In the genomic region with DNA sequence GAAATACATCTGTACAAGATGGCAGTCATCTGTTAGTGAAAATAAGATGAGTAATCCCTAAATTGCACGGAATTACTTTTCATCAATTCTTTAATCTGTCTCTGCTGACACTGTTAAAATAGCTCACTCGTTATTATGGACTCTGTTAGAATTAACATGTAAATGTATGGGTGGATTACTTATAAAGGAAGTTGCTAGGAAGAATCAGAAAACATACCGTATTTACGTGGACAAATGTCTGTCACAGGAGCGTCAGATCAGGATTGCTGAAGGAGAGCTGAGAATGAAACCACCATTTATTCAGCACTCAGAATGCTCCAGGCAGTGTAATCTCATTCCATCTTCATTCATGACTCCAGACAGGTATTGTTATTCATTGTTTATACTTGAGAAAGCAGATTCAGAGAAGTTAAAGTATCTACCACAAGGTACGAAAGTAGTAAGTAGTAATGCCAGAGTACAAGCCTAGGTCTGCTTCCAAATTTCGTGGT, we compare ENCODE assay signal across 10 cellular contexts. TPM values are rescaled to one million over a fixed set of nuclear protein-coding genes. Genes with fewer than 3 reads are reported as not detected.
DNase-seq lines count a peak whose midpoint lies in the region; ATAC-seq and TF ChIP-seq lines count a peak whose summit lies in the region.
"Had no signal": no experiment of that assay in that cellular context is flagged by ENCODE, and none has a peak within 500 bp of the region (broad histone marks: within the 10 kb centered on the region; RNA-seq: fewer than 3 reads in every experiment).

No MANE protein-coding gene starts in this region.

- H3K9me3 ChIP-seq in gastrocnemius medialis: no peaks in the 10 kb centered on the region

- DNase-seq in H7: peak; percentile 10
- peak; percentile 19 for DNase-seq in SK-MEL-5 (ENCODE audit: low read depth, low spot score)
- peak; percentile 53 to 82 for DNase-seq in foreskin keratinocyte
- DNase-seq in gastrocnemius medialis: no peak
- DNase-seq in NCI-H1694 treated with DMSO at 0.1 percent for 48 hours (lab: John Stamatoyannopoulos, UW): no peak
- no peak for DNase-seq in T1000 (lab: John Stamatoyannopoulos, UW)
- DNase-seq in dedifferentiated amniotic fluid mesenchymal stem cell (ENCODE audit: extremely low spot score): no peak
- DNase-seq: NK-92 treated with Interleukin-12 subunit alpha and Interleukin-12 subunit beta, amount 100 ng/mL, for 24 hours; stimulated activated naive B cell treated with anti-CD40 and anti-IgM and Interleukin-4, amounts not matched to agents 10 μg/mL and 1 μg/mL and 100 μg/mL, for 72 hours had no signal

- no peaks in the 10 kb centered on the region for H3K27me3 ChIP-seq in H7 (ENCODE audit: control insufficient read depth, insufficient read depth, low read length)
- H3K27me3 ChIP-seq in foreskin keratinocyte: no peaks in the 10 kb centered on the region
- H3K27me3 ChIP-seq in gastrocnemius medialis: no peaks in the 10 kb centered on the region

- H3K36me3 ChIP-seq in H7 (replicated peaks; ENCODE audit: control insufficient read depth, insufficient read depth, low read length): no peaks in the 10 kb centered on the region
- no peaks in the 10 kb centered on the region for H3K36me3 ChIP-seq in gastrocnemius medialis

- TF ChIP-seq POLR2A in gastrocnemius medialis (IDR thresholded peaks at IDR 0.05): no peak

- no peak for TF ChIP-seq CTCF in foreskin keratinocyte (conservative IDR thresholded peaks at IDR 0.05)
- TF ChIP-seq CTCF in gastrocnemius medialis (IDR thresholded peaks at IDR 0.05 in 4 of 5, conservative IDR thresholded peaks at IDR 0.05 in 1 of 5): no peak

- ATAC-seq in foreskin keratinocyte (peak; percentile 2), gastrocnemius medialis (peak in 1 of 2 donors; percentile 27), GM21423 (IDR thresholded peaks at IDR 0.05; ENCODE audit: unreplicated experiment) (no peak)
- ATAC-seq: stimulated activated naive B cell treated with anti-CD40 and anti-IgM and Interleukin-4, amounts not matched to agents 10 μg/mL and 1 μg/mL and 100 μg/mL, for 72 hours had no signal

- H3K27ac ChIP-seq in foreskin keratinocyte (peak overlapping the region; percentile 83), gastrocnemius medialis (peak overlapping the region; percentile 85 to 93 (median 88))

- intact Hi-C loops in gastrocnemius medialis (cut with DNase I; ENCODE audit: low total_unique reads): loop anchor here (5.0 kb wide), 1 partner anchor 306 kb away; a partner anchor contains a TSS

- H3K4me1 ChIP-seq in foreskin keratinocyte (no peaks in the 10 kb centered on the region), gastrocnemius medialis (peaks cover 3 to 19% of the 10 kb centered on the region in 2 donors)

- in situ Hi-C loops in SK-MEL-5 (cut with HindIII; ENCODE audit: low pct_unique_long_range_greater_than_20kb, low sequenced_read_pairs) (no loop called here), gastrocnemius medialis (cut with MboI; ENCODE audit: low sequenced_read_pairs in 4 of 4) (loop anchor here (25.0 kb wide), 3 partner anchors 301 to 574 kb away; a partner anchor contains a TSS)

- H3K4me3 ChIP-seq in H7 (ENCODE audit: insufficient read depth, low read depth, low read length): peak overlapping the region; percentile 65; the same call in 1 of the 2 replicates
- peak overlapping the region; percentile 76 to 99 (median 91) for H3K4me3 ChIP-seq in gastrocnemius medialis

RNA-seq across cellular contexts. Expression of a gene that starts 1.3 kb away (rescaled TPM):
- total RNA-seq in H7 (2014; rRNA removed; shearing (Covaris generic)): 2.3 and 4.7 TPM in 2 replicates
- 0.83 and 1.4 TPM in 2 replicates for total RNA-seq in SK-MEL-5 (2014; rRNA removed; shearing (Covaris generic))
- 0.68 and 0.86 TPM in 2 replicates for polyA plus RNA-seq in SK-MEL-5 (2015; cell fraction: cytosol; rRNA removed)
- polyA plus RNA-seq in SK-MEL-5 (2015; cell fraction: nucleus; rRNA removed): 0.95 and 1.4 TPM in 2 replicates
- 1.9 and 2.4 TPM in 2 replicates for total RNA-seq in foreskin keratinocyte
- polyA plus RNA-seq in foreskin keratinocyte: 0.34 and 0.46 TPM in 2 replicates
- total RNA-seq in gastrocnemius medialis: 1 to 10 TPM in 3 of 4 donors, under 1 TPM in 1; 0.92 to 3.0 (median 1.2) TPM

Comparison
In these comparisons a context has a peak if more than half of its experiments do, and no peak if none do; other contexts are left out.
1. DNase-seq: peak in H7 (single experiment), SK-MEL-5 (single experiment) and foreskin keratinocyte (2 of 2); none in gastrocnemius medialis (0 of 2), NCI-H1694 treated with DMSO at 0.1 percent for 48 hours (single experiment), T1000 (single experiment) and dedifferentiated amniotic fluid mesenchymal stem cell (single experiment).